Comparison of ENCODE assay signal across 17 cellular contexts in genomic region chr15:31362886-31363285, GRCh38. TPM values are rescaled to one million over a fixed set of nuclear protein-coding genes. Genes with fewer than 3 reads are reported as not detected.
DNase-seq lines count a peak whose midpoint lies in the region; ATAC-seq, FAIRE-seq and TF ChIP-seq lines count a peak whose summit lies in the region.
"Had no signal": no experiment of that assay in that cellular context is flagged by ENCODE, and none has a peak within 500 bp of the region (broad histone marks: within the 10 kb centered on the region; RNA-seq: fewer than 3 reads in every experiment).

No MANE protein-coding gene starts in this region.

- H3K4me1 Mint-ChIP-seq in activated T-helper 17 cell treated with anti-CD3 and anti-CD28 coated beads, Interleukin-2, amount 50 U/mL, for 72 hours, result peaks cover 74% of the 10 kb centered on the region
- peaks cover 81 to 99% (median 98%) of the 10 kb centered on the region in 7 donors for H3K4me1 Mint-ChIP-seq in naive thymus-derived CD4-positive, alpha-beta T cell

- H3K36me3 ChIP-seq in liver (ENCODE audit: control insufficient read depth in 4 of 4, insufficient read depth in 3 of 4, low read depth in 1 of 4, low read length in 3 of 4), result no peaks in the 10 kb centered on the region
- H3K36me3 ChIP-seq in HepG2 (replicated peaks in 1 of 2; ENCODE audit: control insufficient read depth in 1 of 2, insufficient read depth in 2 of 2, low read length in 2 of 2), result 0 out of 5 replicates have a peak, but pooled peaks cover 0 to 4% of the 10 kb centered on the region in 2 experiments
- no peaks in the 10 kb centered on the region for H3K36me3 ChIP-seq in naive thymus-derived CD4-positive, alpha-beta T cell (ENCODE audit: control insufficient read depth in 2 of 3, insufficient read depth in 3 of 3, low read length in 3 of 3)
- no peaks in the 10 kb centered on the region for H3K36me3 ChIP-seq in vagina
- H3K36me3 ChIP-seq: ovary, SJCRH30, thoracic aorta had no signal

- no peaks in the 10 kb centered on the region for H3K9me3 ChIP-seq in liver (ENCODE audit: control insufficient read depth in 4 of 4, low read length in 3 of 4)
- H3K9me3 ChIP-seq in HepG2 (ENCODE audit: low read length), result no peaks in the 10 kb centered on the region
- no peaks in the 10 kb centered on the region for H3K9me3 ChIP-seq in naive thymus-derived CD4-positive, alpha-beta T cell (ENCODE audit: control insufficient read depth in 2 of 3, low read length in 3 of 3)
- no peaks in the 10 kb centered on the region for H3K9me3 ChIP-seq in vagina
- H3K9me3 ChIP-seq: ovary, SJCRH30, thoracic aorta had no signal

- FAIRE-seq in HepG2 (lab: Jason Lieb, UNC) (no peak), GM12892 (lab: Jason Lieb, UNC) (no peak)
- FAIRE-seq: astrocyte, islet of Langerhans had no signal

- TF ChIP-seq RAD21 in liver (IDR thresholded peaks at IDR 0.05) (no peak), HepG2 (CRISPR knock-in tag; IDR thresholded peaks at IDR 0.05) (no peak)

- 47% methylated on average over 5 of the region's 5 CpGs for WGBS in liver
- WGBS in HepG2 (ENCODE audit: low lambda C conversion rate), result 76% methylated on average over 5 of the region's 5 CpGs

- TF ChIP-seq CTCF in liver (IDR thresholded peaks at IDR 0.05; ENCODE audit: low read depth, low read length, missing input control), result no peak
- no peak for TF ChIP-seq CTCF in HepG2 (CRISPR knock-in tag; IDR thresholded peaks at IDR 0.05)
- TF ChIP-seq CTCF in vagina (IDR thresholded peaks at IDR 0.05), result no peak

- H2AFZ ChIP-seq in HepG2 (ENCODE audit: low read length), result no peak overlapping the region

- TF ChIP-seq POLR2A in HepG2 (IDR thresholded peaks at IDR 0.05; ENCODE audit: insufficient read depth in 1 of 2, low read depth in 2 of 2, low read length in 2 of 2), result no peak
- TF ChIP-seq POLR2A in vagina (IDR thresholded peaks at IDR 0.05), result no peak
- no peak for TF ChIP-seq POLR2A in GM12892 (IDR thresholded peaks at IDR 0.05; ENCODE audit: low read depth, low read length)

- H3K27ac ChIP-seq in liver (ENCODE audit: low read depth in 1 of 2, low read length in 2 of 2) (peak overlapping the region; percentile 9 to 19), HepG2 (ENCODE audit: extremely low read length, insufficient read depth, low read length) (no peak overlapping the region), vagina (peak overlapping the region; percentile 95)
- H3K27ac ChIP-seq in naive thymus-derived CD4-positive, alpha-beta T cell (ENCODE audit: low read depth, low read length), result peak overlapping the region; percentile 94
- H3K27ac ChIP-seq: ovary, SJCRH30 had no signal

- H3K4me3 ChIP-seq in liver (ENCODE audit: low read depth in 1 of 3, low read length in 3 of 3), result no peak overlapping the region
- H3K4me3 ChIP-seq in HepG2 (replicated peaks in 1 of 3; ENCODE audit: insufficient read depth in 1 of 3, low read depth in 2 of 3, low read length in 3 of 3), result no peak overlapping the region
- peak overlapping the region; percentile 1 for H3K4me3 ChIP-seq in naive thymus-derived CD4-positive, alpha-beta T cell (ENCODE audit: low read length)
- no peak overlapping the region for H3K4me3 ChIP-seq in vagina
- H3K4me3 ChIP-seq: ovary, SJCRH30, thoracic aorta had no signal

- intact Hi-C loops in HepG2 (cut with micrococcal nuclease; ENCODE audit: unreplicated experiment), result no loop called here
- intact Hi-C loops in naive thymus-derived CD4-positive, alpha-beta T cell (cut with micrococcal nuclease), result no loop called here
- intact Hi-C loops in vagina (cut with DNase I), result loop anchor here (10.0 kb wide), 1 partner anchor 122 kb away; no protein-coding TSS in a partner anchor

- BruUV-seq in HepG2 (replicated peaks; lab: Mats Ljungman, UMichigan), result no TSS peak

- no peaks in the 10 kb centered on the region for H3K27me3 Mint-ChIP-seq in activated T-helper 17 cell treated with anti-CD3 and anti-CD28 coated beads, Interleukin-2, amount 50 U/mL, for 72 hours
- no peaks in the 10 kb centered on the region for H3K27me3 Mint-ChIP-seq in naive thymus-derived CD4-positive, alpha-beta T cell

- ATAC-seq in HepG2, result no peak
- no peak for ATAC-seq in activated T-helper 17 cell treated with anti-CD3 and anti-CD28 coated beads, Interleukin-2, amount 50 U/mL, for 72 hours (replicated peaks)
- no peak for ATAC-seq in naive thymus-derived CD4-positive, alpha-beta T cell
- ATAC-seq: esophagus mucosa had no signal

- H3K9me3 Mint-ChIP-seq in activated T-helper 17 cell treated with anti-CD3 and anti-CD28 coated beads, Interleukin-2, amount 50 U/mL, for 72 hours, result no peaks in the 10 kb centered on the region
- no peaks in the 10 kb centered on the region for H3K9me3 Mint-ChIP-seq in naive thymus-derived CD4-positive, alpha-beta T cell

- peaks cover 3% of the 10 kb centered on the region for H4K20me1 ChIP-seq in HepG2 (ENCODE audit: insufficient read depth, low read length)

- H3K4me2 ChIP-seq in HepG2 (ENCODE audit: low read depth, low read length), result no peak overlapping the region

- CTCF ChIA-PET in HepG2 (lab: Yijun Ruan, JAX; ENCODE audit: low intra/inter-chr PET ratio, low total read pairs), result no interaction called here
- CTCF ChIA-PET in naive thymus-derived CD4-positive, alpha-beta T cell (lab: Charles Lee), result interaction anchor here (0.6 to 6.5 kb wide), 8 partner anchors 9 to 125 kb away, joined by 3 to 54 read pairs (median 4); no protein-coding TSS in a partner anchor

- POLR2A ChIA-PET in HepG2 (lab: Yijun Ruan, JAX), result no interaction called here
- POLR2A ChIA-PET in naive thymus-derived CD4-positive, alpha-beta T cell (lab: Charles Lee), result interaction anchor here (0.6 to 25.6 kb wide), 18 partner anchors 10 to 148 kb away, joined by 3 to 529 read pairs (median 6); partner anchors contain the start of gene KLF13

- no peak overlapping the region for H3K9ac ChIP-seq in liver (ENCODE audit: low read depth in 1 of 2, low read length in 2 of 2)
- H3K9ac ChIP-seq in HepG2 (ENCODE audit: insufficient read depth, low read depth, low read length), result no peak overlapping the region

- peak overlapping the region; percentile 87 for H3K27ac Mint-ChIP-seq in activated T-helper 17 cell treated with anti-CD3 and anti-CD28 coated beads, Interleukin-2, amount 50 U/mL, for 72 hours
- H3K27ac Mint-ChIP-seq in naive thymus-derived CD4-positive, alpha-beta T cell, result peak overlapping the region; percentile 92 to 99 (median 97)

- H3K4me3 Mint-ChIP-seq in activated T-helper 17 cell treated with anti-CD3 and anti-CD28 coated beads, Interleukin-2, amount 50 U/mL, for 72 hours, result peak overlapping the region; percentile 81
- peak overlapping the region; percentile 76 to 95 (median 85) for H3K4me3 Mint-ChIP-seq in naive thymus-derived CD4-positive, alpha-beta T cell

- H3K4me1 ChIP-seq in liver (ENCODE audit: control insufficient read depth in 4 of 4, insufficient read depth in 4 of 4, low read length in 3 of 4) (peaks cover 40 to 90% (median 74%) of the 10 kb centered on the region in 4 donors), HepG2 (ENCODE audit: insufficient read depth, low read length) (peaks cover 10% of the 10 kb centered on the region; the same call in 1 of the 2 replicates), vagina (peaks cover 99% of the 10 kb centered on the region)
- H3K4me1 ChIP-seq in naive thymus-derived CD4-positive, alpha-beta T cell (ENCODE audit: control insufficient read depth in 2 of 2, insufficient read depth in 2 of 2, low read length in 2 of 2), result peaks cover 91 to 93% of the 10 kb centered on the region in 2 donors

- H3K36me3 Mint-ChIP-seq in activated T-helper 17 cell treated with anti-CD3 and anti-CD28 coated beads, Interleukin-2, amount 50 U/mL, for 72 hours (ENCODE audit: low read depth), result peaks cover 27% of the 10 kb centered on the region
- peaks cover 1 to 29% (median 5%) of the 10 kb centered on the region in 5 donors for H3K36me3 Mint-ChIP-seq in naive thymus-derived CD4-positive, alpha-beta T cell

- H3K79me2 ChIP-seq in HepG2 (ENCODE audit: insufficient read depth, low read length), result peaks cover 13% of the 10 kb centered on the region

- H3K27me3 ChIP-seq in liver (ENCODE audit: control insufficient read depth in 4 of 4, insufficient read depth in 4 of 4, low read length in 3 of 4) (no peaks in the 10 kb centered on the region), HepG2 (ENCODE audit: control insufficient read depth in 1 of 2, insufficient read depth in 2 of 2, low read length in 2 of 2) (no peaks in the 10 kb centered on the region; a peak in 1 of 5 replicates), vagina (no peaks in the 10 kb centered on the region)
- no peaks in the 10 kb centered on the region for H3K27me3 ChIP-seq in naive thymus-derived CD4-positive, alpha-beta T cell (ENCODE audit: control insufficient read depth in 2 of 2, insufficient read depth in 2 of 2, low read length in 2 of 2)
- H3K27me3 ChIP-seq: ovary, SJCRH30 had no signal

- in situ Hi-C loops in HepG2 (cut with HindIII; ENCODE audit: extremely low pct_ligation_motif_present, low pct_unique_long_range_greater_than_20kb), result no loop called here
- in situ Hi-C loops in G401 (cut with HindIII; ENCODE audit: low sequenced_read_pairs), result no loop called here

- DNase-seq in HepG2 (ENCODE audit: low spot score) (no peak), vagina (ENCODE audit: extremely low spot score in 2 of 2) (no peak), GM12892 (ENCODE audit: insufficient read length) (no peak), Ammon's horn (ENCODE audit: low spot score) (no peak), G401 (ENCODE audit: low spot score) (no peak)
- DNase-seq in naive thymus-derived CD4-positive, alpha-beta T cell, result no peak
- DNase-seq: HCEC 1CT; NCI-H446; ovary; SJCRH30; stimulated activated CD4-positive, alpha-beta T cell treated with anti-CD3 and anti-CD28 coated beads, Interleukin-2, amount 100 ng/mL, for 48 hours had no signal

- TF ChIP-seq EP300 in HepG2 (IDR thresholded peaks at IDR 0.05; ENCODE audit: low read depth in 2 of 2, low read length in 2 of 2) (no peak), HepG2 (CRISPR knock-in tag; IDR thresholded peaks at IDR 0.05; ENCODE audit: borderline replicate concordance) (no peak)

RNA-seq across cellular contexts. Expression of gene KLF13, which starts 36.3 kb away (rescaled TPM):
- total RNA-seq in liver, result 10 to 100 TPM; 64.6 to 77.1 TPM
- polyA plus RNA-seq in liver, result 10 to 100 TPM; 17.4 to 50.5 TPM
- 25.1 and 27.8 TPM in 2 replicates for total RNA-seq in HepG2 (2016; rRNA removed; fragmentation: Illumina TruSeq; extraction: Trizol)
- 1.4 and 2.8 TPM in 2 replicates for total RNA-seq in HepG2 (2016; cell fraction: cytosol; rRNA removed; fragmentation: Illumina TruSeq; extraction: Trizol; ENCODE audit: low read depth)
- total RNA-seq in HepG2 (2016; cell fraction: insoluble cytoplasmic fraction; rRNA removed; fragmentation: Illumina TruSeq; extraction: Trizol), result 21.2 and 24.1 TPM in 2 replicates
- total RNA-seq in HepG2 (2016; cell fraction: membrane; rRNA removed; fragmentation: Illumina TruSeq; extraction: Trizol), result 6.8 and 8.3 TPM in 2 replicates
- total RNA-seq in HepG2 (2016; cell fraction: nucleus; rRNA removed; fragmentation: Illumina TruSeq; extraction: Trizol), result 13.1 and 18.9 TPM in 2 replicates
- polyA plus RNA-seq in HepG2 (2011; rRNA removed), result 16.8 and 18.8 TPM in 2 replicates
- polyA plus RNA-seq in HepG2 (2011; cell fraction: cytosol; rRNA removed), result 9.1 and 11.1 TPM in 2 replicates
- 12.3 and 14.2 TPM in 2 replicates for polyA plus RNA-seq in HepG2 (2011; cell fraction: nucleus; rRNA removed)
- polyA plus RNA-seq in HepG2 (2012), result 22.0 and 24.4 TPM in 2 replicates
- 1.1 and 2.1 TPM in 2 replicates for polyA plus RNA-seq in HepG2 (2016; cell fraction: cytosol; fragmentation: Illumina TruSeq; extraction: Trizol; ENCODE audit: low read depth)
- polyA plus RNA-seq in HepG2 (2016; cell fraction: insoluble cytoplasmic fraction; fragmentation: Illumina TruSeq; extraction: Trizol; ENCODE audit: low read depth), result 31.2 and 34.3 TPM in 2 replicates
- polyA plus RNA-seq in HepG2 (2016; cell fraction: membrane; fragmentation: Illumina TruSeq; extraction: Trizol; ENCODE audit: low read depth), result 5.5 and 7.5 TPM in 2 replicates
- polyA plus RNA-seq in HepG2 (2016; cell fraction: nucleus; fragmentation: Illumina TruSeq; extraction: Trizol; ENCODE audit: insufficient read depth, low read depth), result 30.0 and 34.4 TPM in 2 replicates
- 23.8 and 65.8 TPM in 2 replicates for polyA minus RNA-seq in HepG2 (2011; rRNA and poly(A)+ RNA removed; ENCODE audit: low replicate concordance)
- polyA minus RNA-seq in HepG2 (2011; cell fraction: cytosol; rRNA and poly(A)+ RNA removed), result 12.2 and 13.9 TPM in 2 replicates
- 6.3 and 8.8 TPM in 2 replicates for polyA minus RNA-seq in HepG2 (2011; cell fraction: nucleus; rRNA and poly(A)+ RNA removed)
- 100 to 1,000 TPM; 101 to 119 TPM for total RNA-seq in activated T-helper 17 cell treated with anti-CD3 and anti-CD28 coated beads, Interleukin-2, amount 50 U/mL, for 72 hours
- total RNA-seq in naive thymus-derived CD4-positive, alpha-beta T cell, result 100 to 1,000 TPM; 175 to 256 (median 199) TPM
- 10 to 100 TPM; 42.4 to 53.7 TPM for polyA plus RNA-seq in naive thymus-derived CD4-positive, alpha-beta T cell
- 30.9 TPM for total RNA-seq in vagina
- 39.1 TPM for polyA plus RNA-seq in GM12892 (2012; ENCODE audit: missing spikeins)
- 7.6 and 14.2 TPM in 2 replicates for total RNA-seq in G401 (2014; rRNA removed; shearing (Covaris generic))
